ENCODE assay signal across 19 cellular contexts in the genomic region with DNA sequence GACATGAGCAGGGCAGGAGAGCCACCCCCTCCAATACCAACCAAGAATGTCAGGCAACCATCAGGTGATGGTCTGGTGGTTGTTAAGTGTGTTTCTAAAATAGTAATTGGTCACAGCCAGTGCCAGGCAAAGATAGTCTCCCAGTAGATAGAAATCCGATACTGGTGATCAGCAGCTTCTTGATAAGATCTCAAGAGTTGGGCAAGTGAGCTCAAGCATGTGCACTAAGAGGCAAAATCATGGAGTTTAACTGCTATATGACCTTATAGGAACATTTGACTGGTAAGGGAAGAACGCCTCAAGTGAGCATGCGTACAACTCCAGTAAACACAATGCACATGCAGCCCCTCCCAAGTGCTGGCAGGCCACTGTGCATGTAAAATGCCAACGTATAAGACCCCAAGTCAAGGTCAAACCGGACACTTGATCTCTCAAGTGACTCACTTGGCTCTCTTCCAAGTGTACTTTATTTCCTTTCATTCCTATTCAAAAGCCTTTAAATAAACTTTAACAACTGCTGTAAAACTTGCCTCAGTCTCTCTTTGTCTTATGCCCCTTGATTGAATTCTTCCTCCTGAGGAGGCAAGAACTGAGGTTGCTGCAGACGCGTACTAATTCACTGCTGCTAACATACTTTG. TPM values are rescaled to one million over a fixed set of nuclear protein-coding genes. Genes with fewer than 3 reads are reported as not detected.
A peak's percentile ranks its signal among the peaks of the same experiment; 100 is the strongest.
DNase-seq lines count a peak whose midpoint lies in the region; ATAC-seq and TF ChIP-seq lines count a peak whose summit lies in the region.
"Had no signal": no experiment of that assay in that cellular context is flagged by ENCODE, and none has a peak within 500 bp of the region (broad histone marks: within the 10 kb centered on the region; RNA-seq: fewer than 3 reads in every experiment).

No MANE protein-coding gene starts in this region.

- no peaks in the 10 kb centered on the region for H3K27me3 Mint-ChIP-seq in endodermal cell (ENCODE audit: insufficient read depth)
- H3K27me3 Mint-ChIP-seq: activated T-helper 17 cell treated with anti-CD3 and anti-CD28 coated beads, Interleukin-2, amount 50 U/mL, for 72 hours had no signal

- 97 to 99% methylated on average over 7 of the region's 7 CpGs for WGBS in endodermal cell (ENCODE audit: insufficient coverage in 1 of 2, insufficient read length in 1 of 2), 2 experiments
- WGBS in trophoblast cell (ENCODE audit: extremely low coverage, insufficient coverage, insufficient read length), result no CpG with 5 or more reads among the region's 7 CpGs

- H2AK5ac ChIP-seq in trophoblast cell (ENCODE audit: low read length), result no peak overlapping the region

- H3K4ac ChIP-seq in trophoblast cell (ENCODE audit: low read depth, low read length), result no peak overlapping the region

- H2BK120ac ChIP-seq in trophoblast cell (ENCODE audit: insufficient read depth, low read length, poor library complexity), result no peak overlapping the region

- H3K79me1 ChIP-seq in trophoblast cell (ENCODE audit: low read length), result no peaks in the 10 kb centered on the region

- no peaks in the 10 kb centered on the region for H3K36me3 Mint-ChIP-seq in endodermal cell (ENCODE audit: low read depth)
- H3K36me3 Mint-ChIP-seq: stimulated activated effector memory CD8-positive, alpha-beta T cell treated with anti-CD3 and anti-CD28 coated beads, Interleukin-12 subunit alpha, Interleukin-12 subunit beta, amount 100 ng/mL, for 72 hours had no signal

- no peaks in the 10 kb centered on the region for H3K79me2 ChIP-seq in trophoblast cell (ENCODE audit: control insufficient read depth, insufficient read depth, low read length, poor library complexity)

- no peak overlapping the region for H3K18ac ChIP-seq in trophoblast cell (ENCODE audit: low read length)

- H2BK12ac ChIP-seq in trophoblast cell (ENCODE audit: low read length), result no peak overlapping the region

- no peaks in the 10 kb centered on the region for H3K9me3 Mint-ChIP-seq in endodermal cell
- H3K9me3 Mint-ChIP-seq: activated T-helper 17 cell treated with anti-CD3 and anti-CD28 coated beads, Interleukin-2, amount 50 U/mL, for 72 hours; stimulated activated effector memory CD8-positive, alpha-beta T cell treated with anti-CD3 and anti-CD28 coated beads, Interleukin-12 subunit alpha, Interleukin-12 subunit beta, amount 100 ng/mL, for 72 hours had no signal

- no peak overlapping the region for H3K4me2 ChIP-seq in trophoblast cell (ENCODE audit: low read length)
- H3K4me2 ChIP-seq: A549 had no signal

- no peak for ATAC-seq in HG03139 (IDR thresholded peaks at IDR 0.05; ENCODE audit: unreplicated experiment)
- ATAC-seq: A549; activated T-helper 17 cell treated with anti-CD3 and anti-CD28 coated beads, Interleukin-2, amount 50 U/mL, for 72 hours; HepG2; stimulated activated effector memory CD8-positive, alpha-beta T cell treated with anti-CD3 and anti-CD28 coated beads, Interleukin-12 subunit alpha, Interleukin-12 subunit beta, amount 100 ng/mL, for 72 hours had no signal

- H3K4me1 ChIP-seq in endodermal cell (ENCODE audit: control insufficient read depth, insufficient read depth, low read length) (no peaks in the 10 kb centered on the region), trophoblast cell (ENCODE audit: control insufficient read depth in 1 of 2, insufficient read depth in 2 of 2, low read length in 2 of 2) (peaks cover 0 to 2% of the 10 kb centered on the region in 2 experiments)

- H3K9me3 ChIP-seq in endodermal cell (ENCODE audit: control insufficient read depth, low read length) (no peaks in the 10 kb centered on the region), trophoblast cell (ENCODE audit: insufficient read depth, low read depth, low read length) (peaks cover 1% of the 10 kb centered on the region)
- H3K9me3 ChIP-seq: A549, spleen, tibial artery had no signal

- no peak overlapping the region for H4K12ac ChIP-seq in trophoblast cell (ENCODE audit: low read depth, low read length)

- H3K23ac ChIP-seq in trophoblast cell (ENCODE audit: low read length), result no peak overlapping the region

- H3K27ac ChIP-seq in C4-2B (peak overlapping the region; percentile 28; the same call in 1 of the 2 replicates), endodermal cell (ENCODE audit: low read depth, low read length) (no peak overlapping the region), trophoblast cell (ENCODE audit: low read depth, low read length) (no peak overlapping the region)
- H3K27ac ChIP-seq: A549, spleen had no signal

- H3K27me3 ChIP-seq in endodermal cell (ENCODE audit: control insufficient read depth, insufficient read depth, low read length, poor library complexity, severe bottlenecking) (no peaks in the 10 kb centered on the region), trophoblast cell (ENCODE audit: insufficient read depth, low read length) (no peaks in the 10 kb centered on the region)
- H3K27me3 ChIP-seq: spleen, tibial artery had no signal

- no peak overlapping the region for H3K4me3 ChIP-seq in fibroblast of villous mesenchyme (ENCODE audit: low read depth, low read length)
- H3K4me3 ChIP-seq in endodermal cell (ENCODE audit: low read length), result no peak overlapping the region
- H3K4me3 ChIP-seq in trophoblast cell (ENCODE audit: low read depth, low read length), result no peak overlapping the region
- H3K4me3 ChIP-seq: A549, spleen, tibial artery had no signal

- peak; percentile 28 for DNase-seq in HT1080 (ENCODE audit: low read depth)
- peak; percentile 7 for DNase-seq in SK-N-DZ (ENCODE audit: low spot score)
- DNase-seq in fibroblast of villous mesenchyme (ENCODE audit: low read depth), result peak; percentile 30
- no peak for DNase-seq in endodermal cell
- no peak for DNase-seq in trophoblast cell
- DNase-seq in NCI-H1694 treated with DMSO at 0.1 percent for 48 hours (lab: John Stamatoyannopoulos, UW), result no peak
- DNase-seq: activated CD8-positive, alpha-beta memory T cell treated with anti-CD3 and anti-CD28 coated beads for 24 hours; GDM1; naive B cell; RPMI8226; spleen; T-helper 1 cell; tibial artery had no signal

- no peak overlapping the region for H3K27ac Mint-ChIP-seq in endodermal cell
- H3K27ac Mint-ChIP-seq: activated T-helper 17 cell treated with anti-CD3 and anti-CD28 coated beads, Interleukin-2, amount 50 U/mL, for 72 hours; naive B cell; stimulated activated effector memory CD8-positive, alpha-beta T cell treated with anti-CD3 and anti-CD28 coated beads, Interleukin-12 subunit alpha, Interleukin-12 subunit beta, amount 100 ng/mL, for 72 hours had no signal

- no peak overlapping the region for H4K8ac ChIP-seq in trophoblast cell (ENCODE audit: low read depth, low read length)

- no peak overlapping the region for H4K91ac ChIP-seq in trophoblast cell (ENCODE audit: low read depth, low read length)

- H2AFZ ChIP-seq in trophoblast cell (ENCODE audit: insufficient read depth, low read length, poor library complexity), result no peak overlapping the region

- H3K14ac ChIP-seq in trophoblast cell (ENCODE audit: low read length), result no peak overlapping the region

- H3K4me1 Mint-ChIP-seq in endodermal cell, result no peaks in the 10 kb centered on the region
- H3K4me1 Mint-ChIP-seq: activated T-helper 17 cell treated with anti-CD3 and anti-CD28 coated beads, Interleukin-2, amount 50 U/mL, for 72 hours; stimulated activated effector memory CD8-positive, alpha-beta T cell treated with anti-CD3 and anti-CD28 coated beads, Interleukin-12 subunit alpha, Interleukin-12 subunit beta, amount 100 ng/mL, for 72 hours had no signal

- H2BK5ac ChIP-seq in trophoblast cell (ENCODE audit: low read depth, low read length, poor library complexity), result no peak overlapping the region

- no peak for TF ChIP-seq CTCF in C4-2B (conservative IDR thresholded peaks at IDR 0.05)
- TF ChIP-seq CTCF in fibroblast of villous mesenchyme (IDR thresholded peaks at IDR 0.05; ENCODE audit: insufficient read depth, low read depth, low read length), result no peak
- TF ChIP-seq CTCF in endodermal cell (conservative IDR thresholded peaks at IDR 0.05), result no peak

- no peak overlapping the region for H3K9ac ChIP-seq in endodermal cell (ENCODE audit: extremely low read depth, low read length, poor library complexity, severe bottlenecking)
- H3K9ac ChIP-seq in trophoblast cell (ENCODE audit: low read length), result no peak overlapping the region

- H3K36me3 ChIP-seq in endodermal cell (ENCODE audit: control insufficient read depth, insufficient read depth, low read length) (no peaks in the 10 kb centered on the region), trophoblast cell (ENCODE audit: control insufficient read depth in 1 of 2, insufficient read depth in 2 of 2, low read length in 2 of 2) (no peaks in the 10 kb centered on the region)
- H3K36me3 ChIP-seq: spleen, tibial artery had no signal

- no peak overlapping the region for H3K4me3 Mint-ChIP-seq in endodermal cell
- H3K4me3 Mint-ChIP-seq: activated T-helper 17 cell treated with anti-CD3 and anti-CD28 coated beads, Interleukin-2, amount 50 U/mL, for 72 hours; naive B cell; stimulated activated effector memory CD8-positive, alpha-beta T cell treated with anti-CD3 and anti-CD28 coated beads, Interleukin-12 subunit alpha, Interleukin-12 subunit beta, amount 100 ng/mL, for 72 hours had no signal

RNA-seq across cellular contexts. Expression of a gene that starts 36.0 kb away (rescaled TPM):
- 2.9 and 5.1 TPM in 2 replicates for total RNA-seq in HT1080 (2014; rRNA removed; shearing (Covaris generic))
- 6.2 and 9.5 TPM in 2 replicates for polyA plus RNA-seq in HT1080 (2015; cell fraction: cytosol; rRNA removed)
- 17.8 and 27.0 TPM in 2 replicates for polyA plus RNA-seq in HT1080 (2015; cell fraction: nucleus; rRNA removed)
- polyA plus RNA-seq in SK-N-DZ (2014; cell fraction: cytosol; rRNA removed), result 6.8 and 16.0 TPM in 2 replicates
- 12.1 and 17.4 TPM in 2 replicates for polyA plus RNA-seq in SK-N-DZ (2014; cell fraction: nucleus; rRNA removed)
- 39.0 and 40.6 TPM in 2 replicates for total RNA-seq in fibroblast of villous mesenchyme
- total RNA-seq in endodermal cell, result 10 to 100 TPM; 45.4 to 60.5 TPM
- polyA plus RNA-seq in endodermal cell (2013, experiment 1 of 2), result 41.8 TPM
- 41.5 TPM for polyA plus RNA-seq in endodermal cell (2013, experiment 2 of 2)
- polyA plus RNA-seq in trophoblast cell (2013), result 244 and 249 TPM in 2 replicates

Comparison
In these comparisons a context has a peak if more than half of its experiments do, and no peak if none do; other contexts are left out.
1. DNase-seq: peak in HT1080 (single experiment), SK-N-DZ (single experiment) and fibroblast of villous mesenchyme (single experiment); none in endodermal cell (single experiment), trophoblast cell (0 of 2) and NCI-H1694 treated with DMSO at 0.1 percent for 48 hours (single experiment).